ENCODE assay signal across 10 cellular contexts in the genomic region with DNA sequence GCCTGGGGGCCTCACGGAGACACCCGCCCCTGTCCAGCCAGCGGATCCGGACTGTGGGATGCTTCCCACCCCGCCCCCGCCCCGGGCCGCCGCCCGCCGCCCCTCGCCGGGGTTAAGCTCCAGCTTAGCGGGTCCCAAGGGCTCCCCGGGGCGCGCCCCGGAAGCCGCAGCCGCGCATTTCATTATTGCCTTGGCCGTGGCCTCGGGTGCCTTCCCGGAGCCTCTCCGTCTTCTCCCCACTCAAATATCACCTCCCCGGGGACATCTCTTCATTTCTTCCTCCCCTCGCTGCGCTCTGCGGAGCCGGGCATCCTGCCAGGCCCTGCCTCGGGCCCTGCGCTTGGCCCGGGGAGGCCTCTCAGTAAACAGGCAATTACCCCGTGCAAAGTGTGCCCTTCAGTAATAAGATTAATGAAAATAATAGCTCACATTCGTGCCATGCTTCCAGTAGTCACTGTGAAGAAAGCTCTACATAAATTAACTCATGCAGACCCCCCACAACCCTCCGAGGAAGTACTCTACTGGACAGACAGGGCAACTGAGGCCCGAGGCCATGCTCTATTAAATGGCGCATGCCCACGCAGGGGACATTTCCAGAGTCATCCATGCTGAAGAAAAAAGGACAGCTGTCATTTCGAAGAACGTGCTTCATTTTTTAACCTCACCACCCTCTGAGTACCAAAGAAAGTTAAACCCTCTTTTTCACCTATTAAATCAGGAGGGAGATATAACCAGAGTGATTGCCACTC. TPM values are rescaled to one million over a fixed set of nuclear protein-coding genes. Genes with fewer than 3 reads are reported as not detected.
DNase-seq lines count a peak whose midpoint lies in the region; FAIRE-seq and TF ChIP-seq lines count a peak whose summit lies in the region.
"Had no signal": no experiment of that assay in that cellular context is flagged by ENCODE, and none has a peak within 500 bp of the region (broad histone marks: within the 10 kb centered on the region; RNA-seq: fewer than 3 reads in every experiment).

No MANE protein-coding gene starts in this region.

- H3K36me3 ChIP-seq in trophoblast cell (ENCODE audit: control insufficient read depth in 1 of 2, insufficient read depth in 2 of 2, low read length in 2 of 2) = no peaks in the 10 kb centered on the region

- no peak for TF ChIP-seq POLR2A in lower leg skin (IDR thresholded peaks at IDR 0.05)

- H3K79me2 ChIP-seq in trophoblast cell (ENCODE audit: control insufficient read depth, insufficient read depth, low read length, poor library complexity) = no peaks in the 10 kb centered on the region

- H3K4me1 Mint-ChIP-seq in brain = peaks cover 73% of the 10 kb centered on the region

- no peaks in the 10 kb centered on the region for H3K36me3 Mint-ChIP-seq in brain

- H3K27ac ChIP-seq in trophoblast cell (ENCODE audit: low read depth, low read length) = no peak overlapping the region

- H4K12ac ChIP-seq in trophoblast cell (ENCODE audit: low read depth, low read length) = no peak overlapping the region

- H2BK5ac ChIP-seq in trophoblast cell (ENCODE audit: low read depth, low read length, poor library complexity) = no peak overlapping the region

- H4K91ac ChIP-seq in trophoblast cell (ENCODE audit: low read depth, low read length) = no peak overlapping the region

- no peaks in the 10 kb centered on the region for H3K9me3 ChIP-seq in trophoblast cell (ENCODE audit: insufficient read depth, low read depth, low read length)

- no peaks in the 10 kb centered on the region for H3K27me3 ChIP-seq in trophoblast cell (ENCODE audit: insufficient read depth, low read length)

- no peak overlapping the region for H3K4me3 Mint-ChIP-seq in brain
- H3K4me3 Mint-ChIP-seq: T-helper 1 cell treated with Interleukin-12 subunit alpha and Interleukin-12 subunit beta and Interleukin-4 antibody, amounts not matched to agents 30 μg/mL and 1 μg/mL, for 36 hours had no signal

- H3K4ac ChIP-seq in trophoblast cell (ENCODE audit: low read depth, low read length) = no peak overlapping the region

- H4K8ac ChIP-seq in trophoblast cell (ENCODE audit: low read depth, low read length) = no peak overlapping the region

- TF ChIP-seq CTCF in brain (conservative IDR thresholded peaks at IDR 0.05) (no peak), lower leg skin (IDR thresholded peaks at IDR 0.05) (no peak)

- H3K4me3 ChIP-seq in trophoblast cell (ENCODE audit: low read depth, low read length) (no peak overlapping the region), lower leg skin (ENCODE audit: low read depth, poor library complexity, severe bottlenecking) (no peak overlapping the region)

- peaks cover 6% of the 10 kb centered on the region for H3K79me1 ChIP-seq in trophoblast cell (ENCODE audit: low read length)

- H2BK12ac ChIP-seq in trophoblast cell (ENCODE audit: low read length) = peak overlapping the region; percentile 42

- peaks cover 12 to 16% of the 10 kb centered on the region in 2 experiments for H3K4me1 ChIP-seq in trophoblast cell (ENCODE audit: control insufficient read depth in 1 of 2, insufficient read depth in 2 of 2, low read length in 2 of 2)

- no peak overlapping the region for H3K14ac ChIP-seq in trophoblast cell (ENCODE audit: low read length)

- DNase-seq in Daoy (ENCODE audit: low read depth) = peak; percentile 71
- peak; percentile 92 for DNase-seq in NCI-H2107 treated with DMSO at 0.1 percent for 48 hours (lab: John Stamatoyannopoulos, UW; ENCODE audit: unreplicated experiment)
- DNase-seq in trophoblast cell = no peak
- no peak for DNase-seq in KG1 (lab: John Stamatoyannopoulos, UW)
- no peak for DNase-seq in frontal cortex (ENCODE audit: low spot score in 2 of 2)
- no peak for DNase-seq in central memory CD4-positive, alpha-beta T cell
- DNase-seq in lower leg skin (ENCODE audit: low spot score in 2 of 2) = no peak
- DNase-seq: stimulated activated naive CD8-positive, alpha-beta T cell treated with anti-CD3 and anti-CD28 coated beads, Interleukin-15, Interleukin-2, amounts not matched to agents 100 U/mL and 50 U/mL, for 24 hours had no signal

- peaks cover 0 to 10% (median 2%) of the 10 kb centered on the region in 5 experiments for H3K9me3 Mint-ChIP-seq in brain
- H3K9me3 Mint-ChIP-seq: T-helper 1 cell treated with Interleukin-12 subunit alpha and Interleukin-12 subunit beta and Interleukin-4 antibody, amounts not matched to agents 30 μg/mL and 1 μg/mL, for 36 hours had no signal

- intact Hi-C loops in lower leg skin (cut with DNase I; ENCODE audit: low total_unique reads) = no loop called here

- no CpG with 5 or more reads among the region's 41 CpGs for WGBS in trophoblast cell (ENCODE audit: extremely low coverage, insufficient coverage, insufficient read length)
- WGBS in lower leg skin, 2 donors = 19 to 25% methylated on average over 28 to 40 of the region's 41 CpGs

- H2BK120ac ChIP-seq in trophoblast cell (ENCODE audit: insufficient read depth, low read length, poor library complexity) = no peak overlapping the region

- peaks cover 37% of the 10 kb centered on the region for H3K27me3 Mint-ChIP-seq in brain

- H2AFZ ChIP-seq in trophoblast cell (ENCODE audit: insufficient read depth, low read length, poor library complexity) = no peak overlapping the region

- H3K4me2 ChIP-seq in trophoblast cell (ENCODE audit: low read length) = no peak overlapping the region

- no peak overlapping the region for H3K9ac ChIP-seq in trophoblast cell (ENCODE audit: low read length)

- no peak overlapping the region for H3K23ac ChIP-seq in trophoblast cell (ENCODE audit: low read length)

- FAIRE-seq in frontal cortex (lab: Jason Lieb, UNC) = no peak

- H3K18ac ChIP-seq in trophoblast cell (ENCODE audit: low read length) = no peak overlapping the region

- peak overlapping the region in 4 of 5 experiments; percentile 8 to 93 (median 73) for H3K27ac Mint-ChIP-seq in brain
- H3K27ac Mint-ChIP-seq: T-helper 1 cell treated with Interleukin-12 subunit alpha and Interleukin-12 subunit beta and Interleukin-4 antibody, amounts not matched to agents 30 μg/mL and 1 μg/mL, for 36 hours had no signal

- no peak overlapping the region for H2AK5ac ChIP-seq in trophoblast cell (ENCODE audit: low read length)

RNA-seq across cellular contexts. Expression of gene LAPTM5, which starts 49.9 kb away (rescaled TPM):
- 0.21 and 2.7 TPM in 2 replicates for total RNA-seq in Daoy (2014; rRNA removed; shearing (Covaris generic))
- 35.0 TPM for polyA plus RNA-seq in brain (ENCODE audit: insufficient read depth, low read depth, low replicate concordance)
- 0.30 and 0.33 TPM in 2 replicates for polyA plus RNA-seq in trophoblast cell (2013)
- 3.7 TPM for total RNA-seq in frontal cortex
- 10 to 100 TPM in 3 of 4 donors, 1 to 10 TPM in 1; 8.7 to 21.5 (median 15.6) TPM for total RNA-seq in lower leg skin

Comparison
In these comparisons a context has a peak if more than half of its experiments do, and no peak if none do; other contexts are left out.
1. DNase-seq: peak in Daoy (single experiment) and NCI-H2107 treated with DMSO at 0.1 percent for 48 hours (single experiment); none in trophoblast cell (0 of 2), KG1 (single experiment), frontal cortex (0 of 2), central memory CD4-positive, alpha-beta T cell (single experiment) and lower leg skin (0 of 2).